ENCODE assay signal across 1 cellular context in genomic region chr11:29310016-29310415, GRCh38.
A peak's percentile ranks its signal among the peaks of the same experiment; 100 is the strongest.
TF ChIP-seq lines count a peak whose summit lies in the region.

No MANE protein-coding gene starts in this region.

TF ChIP-seq in SK-N-SH, 30 proteins besides CTCF, POLR2A, EP300 and RAD21 (continued from another document):
- peak; percentile 81; the same call in 1 of the 2 replicates for TF ChIP-seq FOXM1 (IDR thresholded peaks at IDR 0.05; ENCODE audit: low read depth)
- TF ChIP-seq MAX (IDR thresholded peaks at IDR 0.05; ENCODE audit: low read depth), result no peak
- peak; percentile 78; the same call in 1 of the 2 replicates for TF ChIP-seq FOSL2 (IDR thresholded peaks at IDR 0.05; ENCODE audit: borderline replicate concordance, low read depth)
- peak; percentile 13; the same call in 1 of the 2 replicates for TF ChIP-seq TAF1 (IDR thresholded peaks at IDR 0.05; ENCODE audit: borderline replicate concordance, low read depth, low read length)
- TF ChIP-seq FOXJ3 (CRISPR knock-in tag; IDR thresholded peaks at IDR 0.05), result no peak
- TF ChIP-seq GATA2 (CRISPR knock-in tag; IDR thresholded peaks at IDR 0.05), result no peak
- TF ChIP-seq RXRA (IDR thresholded peaks at IDR 0.05; ENCODE audit: borderline replicate concordance, low read depth), result 0 out of 2 replicates have a peak, but pooled peaks have one; percentile 18
- no peak for TF ChIP-seq NRF1 (IDR thresholded peaks at IDR 0.05; ENCODE audit: low read depth, low read length)
- TF ChIP-seq USF2 (IDR thresholded peaks at IDR 0.05; ENCODE audit: borderline replicate concordance, low read depth, low read length), result no peak
- TF ChIP-seq REST (IDR thresholded peaks at IDR 0.05; ENCODE audit: low read depth, low read length), result no peak
- peak; percentile 39; the same call in 1 of the 2 replicates for TF ChIP-seq POLR2AphosphoS5 (IDR thresholded peaks at IDR 0.05; ENCODE audit: low read depth, low read length)
- no peak for TF ChIP-seq ELF1 (IDR thresholded peaks at IDR 0.05)
- no peak for TF ChIP-seq ZBTB33 (IDR thresholded peaks at IDR 0.05; ENCODE audit: borderline replicate concordance, low read depth)
- TF ChIP-seq PBX3 (IDR thresholded peaks at IDR 0.05), result peak; percentile 38; the same call in 1 of the 2 replicates
- TF ChIP-seq SMC3 (IDR thresholded peaks at IDR 0.05; ENCODE audit: low read depth, low read length), result no peak
- TF ChIP-seq MXI1 (IDR thresholded peaks at IDR 0.05; ENCODE audit: low read depth, low read length), result no peak
- no peak for TF ChIP-seq RFX5 (IDR thresholded peaks at IDR 0.05; ENCODE audit: low read length)
- TF ChIP-seq NFIC (IDR thresholded peaks at IDR 0.05; ENCODE audit: borderline replicate concordance), result peak; percentile 16; the same call in 1 of the 2 replicates
- no peak for TF ChIP-seq GABPA (IDR thresholded peaks at IDR 0.05; ENCODE audit: low read depth)
